ENCODE assay signal across 8 cellular contexts in genomic region chr14:23006544-23007419, GRCh38. TPM values are rescaled to one million over a fixed set of nuclear protein-coding genes. Genes with fewer than 3 reads are reported as not detected.
DNase-seq lines count a peak whose midpoint lies in the region; ATAC-seq, FAIRE-seq and TF ChIP-seq lines count a peak whose summit lies in the region.

No MANE protein-coding gene starts in this region.

- H3K4me1 ChIP-seq in left ventricle myocardium inferior (peaks cover 38% of the 10 kb centered on the region), prostate gland (replicated peaks) (peaks cover 2% of the 10 kb centered on the region)

- peak overlapping the region; percentile 87 for H3K4me3 ChIP-seq in left ventricle myocardium inferior
- H3K4me3 ChIP-seq in prostate gland, result peak overlapping the region; percentile 50 to 62

- no peaks in the 10 kb centered on the region for H3K9me3 Mint-ChIP-seq in T-cell

- TF ChIP-seq POLR2A in GM12891 (IDR thresholded peaks at IDR 0.05; ENCODE audit: low read depth, low read length) (peak; percentile 86), prostate gland (IDR thresholded peaks at IDR 0.05) (peak; percentile 91)

- peak; percentile 33 for TF ChIP-seq CTCF in left ventricle myocardium inferior (IDR thresholded peaks at IDR 0.05; ENCODE audit: borderline replicate concordance)
- peak in 1 of 4 experiments; percentile 20 for TF ChIP-seq CTCF in prostate gland (IDR thresholded peaks at IDR 0.05)

- ATAC-seq in HG02840 (IDR thresholded peaks at IDR 0.05; ENCODE audit: low FRiP score, unreplicated experiment), result peak; percentile 96
- ATAC-seq in T-cell (replicated peaks in 1 of 4), result peak; percentile 94 to 97 (median 96)

- under 1% methylated on average over 62 of the region's 62 CpGs for WGBS in prostate gland

- no peaks in the 10 kb centered on the region for H3K9me3 ChIP-seq in left ventricle myocardium inferior (replicated peaks)
- H3K9me3 ChIP-seq in prostate gland, result no peaks in the 10 kb centered on the region

- H3K4me1 Mint-ChIP-seq in T-cell, result peaks cover 36 to 47% (median 45%) of the 10 kb centered on the region in 3 donors

- CTCF ChIA-PET in T-cell (lab: Charles Lee), result interaction anchor here (0.6 to 2.7 kb wide), 35 partner anchors 8 to 449 kb away, joined by 3 to 47 read pairs (median 5); partner anchors contain the start of genes ACIN1 (in 1 of the 2), AJUBA (in 1 of the 2), C14orf119 (in 1 of the 2) and DAD1 (in 1 of the 2)

- H3K27me3 ChIP-seq in left ventricle myocardium inferior (ENCODE audit: low read depth), result no peaks in the 10 kb centered on the region
- H3K27me3 ChIP-seq in prostate gland (replicated peaks; ENCODE audit: insufficient read depth), result no peaks in the 10 kb centered on the region

- H3K36me3 ChIP-seq in left ventricle myocardium inferior (no peaks in the 10 kb centered on the region), prostate gland (no peaks in the 10 kb centered on the region)

- H3K36me3 Mint-ChIP-seq in T-cell, result no peaks in the 10 kb centered on the region

- POLR2A ChIA-PET in T-cell (lab: Charles Lee), result interaction anchor here (0.5 to 1.4 kb wide), 15 partner anchors 14 to 1555 kb away, joined by 3 to 11 read pairs (median 4); partner anchors contain the start of genes ACIN1 (in 1 of the 2), C14orf119 (in 1 of the 2) and PSMB5 (in 1 of the 2)

- H3K27me3 Mint-ChIP-seq in T-cell, result no peaks in the 10 kb centered on the region

- H3K27ac ChIP-seq in left ventricle myocardium inferior (replicated peaks), result peak overlapping the region; percentile 98
- H3K27ac ChIP-seq in prostate gland, result peak overlapping the region; percentile 92 to 93

- peak overlapping the region; percentile 96 to 98 (median 97) for H3K4me3 Mint-ChIP-seq in T-cell

- peak overlapping the region; percentile 98 to 99 for H3K27ac Mint-ChIP-seq in T-cell

- DNase-seq in GM12891 (ENCODE audit: insufficient read length, low spot score), result peak; percentile 80
- peak; percentile 94 for DNase-seq in NCI-H1436 treated with DMSO at 0.1 percent for 48 hours (lab: John Stamatoyannopoulos, UW)
- peak; percentile 89 to 99 (median 97) for DNase-seq in T-cell
- DNase-seq in amniotic stem cell (lab: John Stamatoyannopoulos, UW), result peak; percentile 95
- DNase-seq in left ventricle myocardium inferior, result peak; percentile 95
- peak; percentile 97 for DNase-seq in prostate gland (ENCODE audit: low spot score)
- DNase-seq in urothelium cell line (ENCODE audit: low spot score), result peak; percentile 97

- intact Hi-C loops in left ventricle myocardium inferior (cut with micrococcal nuclease), result no loop called here
- intact Hi-C loops in prostate gland (cut with DNase I), result no loop called here

- FAIRE-seq in GM12891 (lab: Jason Lieb, UNC), result peak; percentile 95
- peak; percentile 89 for FAIRE-seq in urothelium cell line (lab: Jason Lieb, UNC)

TF ChIP-seq in GM12891, 5 proteins besides CTCF, POLR2A, EP300 and RAD21:
- TF ChIP-seq POLR2AphosphoS5 (IDR thresholded peaks at IDR 0.05; ENCODE audit: low read depth, low read length) (peak; percentile 89), TAF1 (IDR thresholded peaks at IDR 0.05; ENCODE audit: low read depth, low read length) (peak; percentile 80), PAX5 (IDR thresholded peaks at IDR 0.05; ENCODE audit: insufficient read depth, low read length, severe bottlenecking) (no peak), SPI1 (IDR thresholded peaks at IDR 0.05; ENCODE audit: low read depth, low read length) (no peak)

RNA-seq across cellular contexts. Expression of gene C14orf93, which starts 3.2 kb away (rescaled TPM):
- polyA plus RNA-seq in GM12891 (2012; ENCODE audit: low read depth, missing spikeins), result 6.0 TPM
- total RNA-seq in T-cell, result 10 to 100 TPM; 10.8 to 13.7 (median 12.4) TPM
- 4.9 TPM for total RNA-seq in left ventricle myocardium inferior
- total RNA-seq in prostate gland, result 10 to 100 TPM; 15.1 to 17.6 TPM

RNA-seq across cellular contexts. Expression of gene AJUBA, which starts 24.4 kb away (rescaled TPM):
- polyA plus RNA-seq in GM12891 (2012; ENCODE audit: low read depth, missing spikeins), result 0.58 TPM
- total RNA-seq in T-cell, result 1 to 10 TPM; 1.8 to 3.1 (median 2.4) TPM
- total RNA-seq in left ventricle myocardium inferior, result 7.2 TPM
- total RNA-seq in prostate gland, result 10 to 100 TPM; 21.0 to 27.9 TPM

RNA-seq across cellular contexts. Expression of gene PSMB5, which starts 27.9 kb away (rescaled TPM):
- 104 TPM for polyA plus RNA-seq in GM12891 (2012; ENCODE audit: low read depth, missing spikeins)
- total RNA-seq in T-cell (10 to 100 TPM; 20.6 to 43.9 (median 38.0) TPM), left ventricle myocardium inferior (118 TPM), prostate gland (100 to 1,000 TPM; 124 to 152 TPM)

RNA-seq across cellular contexts. Expression of gene PSMB11, which starts 35.2 kb away (rescaled TPM):
- not detected for polyA plus RNA-seq in GM12891 (2012; ENCODE audit: low read depth, missing spikeins)
- total RNA-seq in T-cell, result under 1 TPM in 4 of 5 donors, not detected in 1; 0.26 to 0.95 (median 0.54) TPM
- not detected for total RNA-seq in left ventricle myocardium inferior
- not detected for total RNA-seq in prostate gland

RNA-seq across cellular contexts. Expression of gene HAUS4, which starts 49.9 kb away (rescaled TPM):
- 50.1 TPM for polyA plus RNA-seq in GM12891 (2012; ENCODE audit: low read depth, missing spikeins)
- total RNA-seq in T-cell, result 10 to 100 TPM; 19.2 to 37.1 (median 23.8) TPM
- total RNA-seq in left ventricle myocardium inferior, result 17.9 TPM
- total RNA-seq in prostate gland, result 10 to 100 TPM; 39.8 to 53.3 TPM

Comparison
In these comparisons a context has a peak if more than half of its experiments do, and no peak if none do; other contexts are left out.
1. Peak in every context shown above with its lines: DNase-seq, ATAC-seq, H3K4me3 ChIP-seq and H3K27ac ChIP-seq.